In genomic region chr1:13674386-13674785, GRCh38 we compare ENCODE assay signal across 21 cellular contexts.
"Had no signal": no experiment of that assay in that cellular context is flagged by ENCODE, and none has a peak within 500 bp of the region (broad histone marks: within the 10 kb centered on the region; RNA-seq: fewer than 3 reads in every experiment).

No MANE protein-coding gene starts in this region.

- H3K4me1 ChIP-seq: foreskin keratinocyte, lower lobe of right lung, neural progenitor cell, upper lobe of right lung had no signal

- H3K4me3 ChIP-seq: lower lobe of right lung, neural progenitor cell, upper lobe of right lung had no signal

- H3K36me3 ChIP-seq: lower lobe of right lung, neural progenitor cell, upper lobe of right lung had no signal

- H3K27ac Mint-ChIP-seq: activated CD4-positive, alpha-beta T cell treated with anti-CD3 and anti-CD28 coated beads for 36 hours; activated naive CD4-positive, alpha-beta T cell treated with anti-CD3 and anti-CD28 coated beads, Interleukin-2, amount 50 U/mL, for 72 hours; activated T-cell treated with anti-CD3 and anti-CD28 coated beads, Interleukin-2, amount 50 U/mL, for 24 hours; activated T-helper 17 cell treated with anti-CD3 and anti-CD28 coated beads, Interleukin-2, amount 50 U/mL, for 72 hours; brain; naive thymus-derived CD8-positive, alpha-beta T cell; neural progenitor cell; WTC11 had no signal

- H3K36me3 Mint-ChIP-seq: activated naive CD4-positive, alpha-beta T cell treated with anti-CD3 and anti-CD28 coated beads, Interleukin-2, amount 50 U/mL, for 72 hours; brain; neural progenitor cell had no signal

- DNase-seq: activated CD4-positive, alpha-beta T cell treated with anti-CD3 and anti-CD28 coated beads for 36 hours; activated CD4-positive, alpha-beta T cell treated with anti-CD3 and anti-CD28 coated beads, Interleukin-2, amount 50 U/mL, for 4 hours; activated CD8-positive, alpha-beta memory T cell treated with anti-CD3 and anti-CD28 coated beads for 24 hours; activated CD8-positive, alpha-beta memory T cell treated with anti-CD3 and anti-CD28 coated beads, Interleukin-2, amount 50 U/mL, for 4 hours; activated T-cell treated with anti-CD3 and anti-CD28 coated beads, Interleukin-2, amount 50 U/mL, for 24 hours; aorta; effector memory CD4-positive, alpha-beta T cell; foreskin keratinocyte; kidney; lower lobe of right lung; naive thymus-derived CD8-positive, alpha-beta T cell; small intestine; stimulated activated CD4-positive, alpha-beta T cell treated with anti-CD3 and anti-CD28 coated beads, Interleukin-2, amount 100 ng/mL, for 24 hours; stimulated activated naive CD4-positive, alpha-beta T cell; T-helper 9 cell; upper lobe of right lung had no signal

- H3K9me3 Mint-ChIP-seq: activated naive CD4-positive, alpha-beta T cell treated with anti-CD3 and anti-CD28 coated beads, Interleukin-2, amount 50 U/mL, for 72 hours; activated T-cell treated with anti-CD3 and anti-CD28 coated beads, Interleukin-2, amount 50 U/mL, for 24 hours; activated T-helper 17 cell treated with anti-CD3 and anti-CD28 coated beads, Interleukin-2, amount 50 U/mL, for 72 hours had no signal

- H3K4me1 Mint-ChIP-seq: activated CD4-positive, alpha-beta T cell treated with anti-CD3 and anti-CD28 coated beads for 36 hours; activated T-helper 17 cell treated with anti-CD3 and anti-CD28 coated beads, Interleukin-2, amount 50 U/mL, for 72 hours; brain; neural progenitor cell; WTC11 had no signal

- H3K27me3 ChIP-seq: foreskin keratinocyte, neural progenitor cell had no signal

- H3K4me2 ChIP-seq: neural progenitor cell had no signal

- H3K27ac ChIP-seq: foreskin keratinocyte, lower lobe of right lung, neural progenitor cell, upper lobe of right lung had no signal

- H3K9ac ChIP-seq: neural progenitor cell had no signal

- H3K9me3 ChIP-seq: lower lobe of right lung, upper lobe of right lung had no signal

- H3K4me3 Mint-ChIP-seq: activated CD4-positive, alpha-beta T cell treated with anti-CD3 and anti-CD28 coated beads for 36 hours; activated T-cell treated with anti-CD3 and anti-CD28 coated beads, Interleukin-2, amount 50 U/mL, for 24 hours; activated T-helper 17 cell treated with anti-CD3 and anti-CD28 coated beads, Interleukin-2, amount 50 U/mL, for 72 hours; brain; naive thymus-derived CD8-positive, alpha-beta T cell; neural progenitor cell; WTC11 had no signal
